Comparison of ENCODE assay signal across 13 cellular contexts in the genomic region with DNA sequence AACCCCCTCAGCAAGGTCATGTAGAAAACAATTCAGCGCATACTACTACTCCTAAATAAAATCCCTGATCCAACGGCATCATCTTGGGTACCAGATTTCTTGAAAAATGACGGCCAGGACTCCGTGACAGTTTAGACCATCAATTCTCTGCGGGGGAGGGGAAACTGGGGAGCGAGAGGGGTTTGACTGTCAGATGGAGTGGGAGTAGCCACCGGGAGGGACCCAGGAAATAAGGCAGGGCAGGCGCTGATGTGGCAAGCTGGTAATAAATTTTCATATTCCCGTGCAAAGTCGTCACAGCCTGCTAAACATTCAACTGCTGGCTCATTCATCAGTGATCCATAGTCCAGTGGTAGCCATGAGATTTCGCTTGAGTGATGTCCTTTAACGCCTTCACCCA. TPM values are rescaled to one million over a fixed set of nuclear protein-coding genes. Genes with fewer than 3 reads are reported as not detected.
DNase-seq lines count a peak whose midpoint lies in the region; ATAC-seq and TF ChIP-seq lines count a peak whose summit lies in the region.
"Had no signal": no experiment of that assay in that cellular context is flagged by ENCODE, and none has a peak within 500 bp of the region (broad histone marks: within the 10 kb centered on the region; RNA-seq: fewer than 3 reads in every experiment).

No MANE protein-coding gene starts in this region.

- peak; percentile 12 for ATAC-seq in GM23338
- peak; percentile 29 for ATAC-seq in sciatic nerve

- H3K27me3 Mint-ChIP-seq in GM23338 (ENCODE audit: insufficient read depth, low read depth, poor library complexity) = peaks cover 13% of the 10 kb centered on the region
- H3K27me3 Mint-ChIP-seq: activated naive CD8-positive, alpha-beta T cell treated with anti-CD3 and anti-CD28 coated beads, Interleukin-2, amount 10 ng/mL, durations not matched to agents 7 days and 5 days had no signal

- TF ChIP-seq CTCF in GM23338 (conservative IDR thresholded peaks at IDR 0.05; ENCODE audit: low read depth in 2 of 2) (no peak), WI38 (IDR thresholded peaks at IDR 0.05; ENCODE audit: low read depth, low read length) (no peak)

- H3K4me3 ChIP-seq in GM23338 (peak overlapping the region; percentile 54), WI38 (ENCODE audit: low read depth, low read length) (peak overlapping the region; percentile 33)
- H3K4me3 ChIP-seq: lower lobe of right lung, sigmoid colon had no signal

- peaks cover 7% of the 10 kb centered on the region; the same call in 1 of the 2 replicates for H3K4me1 ChIP-seq in GM23338 (ENCODE audit: insufficient read depth)
- H3K4me1 ChIP-seq: lower lobe of right lung had no signal

- no peak overlapping the region for H3K27ac ChIP-seq in GM23338 (ENCODE audit: low read depth)
- H3K27ac ChIP-seq: lower lobe of right lung, sigmoid colon had no signal

- DNase-seq in GM23338 (ENCODE audit: low spot score) (no peak), head of caudate nucleus (peak in 22 of 42 donors; percentile 2 to 51 (median 18)), sciatic nerve (ENCODE audit: low spot score) (no peak), NCI-H146 (lab: John Stamatoyannopoulos, UW) (no peak), T-helper 1 cell (no peak), T1000 (lab: John Stamatoyannopoulos, UW) (no peak)
- DNase-seq in activated CD4-positive, alpha-beta T cell treated with anti-CD3 and anti-CD28 coated beads for 4 hours = no peak
- DNase-seq: activated CD4-positive, alpha-beta T cell treated with anti-CD3 and anti-CD28 coated beads, Interleukin-2, amount 50 U/mL, for 48 hours; activated naive CD8-positive, alpha-beta T cell treated with anti-CD3 and anti-CD28 coated beads, Interleukin-2, amount 10 ng/mL, durations not matched to agents 7 days and 5 days; NCI-H2227 treated with DMSO at 0.1 percent for 48 hours had no signal

- no peak overlapping the region for H3K27ac Mint-ChIP-seq in GM23338
- H3K27ac Mint-ChIP-seq: activated naive CD8-positive, alpha-beta T cell treated with anti-CD3 and anti-CD28 coated beads, Interleukin-2, amount 10 ng/mL, durations not matched to agents 7 days and 5 days had no signal

- no peaks in the 10 kb centered on the region for H3K9me3 Mint-ChIP-seq in GM23338

- H4K20me1 ChIP-seq in GM23338 (replicated peaks; ENCODE audit: insufficient read depth) = no peaks in the 10 kb centered on the region

- H3K36me3 Mint-ChIP-seq in GM23338 (ENCODE audit: low read depth) = no peaks in the 10 kb centered on the region
- H3K36me3 Mint-ChIP-seq: activated naive CD8-positive, alpha-beta T cell treated with anti-CD3 and anti-CD28 coated beads, Interleukin-2, amount 10 ng/mL, durations not matched to agents 7 days and 5 days had no signal

- H3K4me1 Mint-ChIP-seq in GM23338 = peaks cover 9% of the 10 kb centered on the region; the same call in 2 of the 3 replicates
- H3K4me1 Mint-ChIP-seq: activated naive CD8-positive, alpha-beta T cell treated with anti-CD3 and anti-CD28 coated beads, Interleukin-2, amount 10 ng/mL, durations not matched to agents 7 days and 5 days had no signal

- peak overlapping the region; percentile 76 for H3K4me3 Mint-ChIP-seq in GM23338
- H3K4me3 Mint-ChIP-seq: activated naive CD8-positive, alpha-beta T cell treated with anti-CD3 and anti-CD28 coated beads, Interleukin-2, amount 10 ng/mL, durations not matched to agents 7 days and 5 days had no signal

- no peaks in the 10 kb centered on the region for H3K9me2 ChIP-seq in GM23338 (ENCODE audit: insufficient read depth)

- H3K4me2 ChIP-seq in GM23338 = peak overlapping the region; percentile 78

- peak overlapping the region; percentile 82 for H2AFZ ChIP-seq in GM23338

- H3F3A ChIP-seq in GM23338 (replicated peaks; ENCODE audit: low read depth) = no peaks in the 10 kb centered on the region

- intact Hi-C loops in head of caudate nucleus (cut with DNase I) = no loop called here
- intact Hi-C loops in sciatic nerve (cut with DNase I) = no loop called here

- no peaks in the 10 kb centered on the region for H3K79me2 ChIP-seq in GM23338 (replicated peaks; ENCODE audit: insufficient read depth)

- no peaks in the 10 kb centered on the region for H3K36me3 ChIP-seq in GM23338 (ENCODE audit: insufficient read depth)
- H3K36me3 ChIP-seq: lower lobe of right lung, sigmoid colon had no signal

- H3K27me3 ChIP-seq in GM23338 (ENCODE audit: insufficient read depth) = peaks cover 31% of the 10 kb centered on the region

TF ChIP-seq in GM23338, 12 proteins besides CTCF, POLR2A, EP300 and RAD21 (continues in another document):
- no peak for TF ChIP-seq NANOG (IDR thresholded peaks at IDR 0.05; ENCODE audit: borderline replicate concordance)
- no peak for TF ChIP-seq POLR2AphosphoS5 (IDR thresholded peaks at IDR 0.05; ENCODE audit: low read depth)
- no peak for TF ChIP-seq EZH2 (IDR thresholded peaks at IDR 0.05; ENCODE audit: low read depth, unreplicated experiment)
- TF ChIP-seq CREB1 (CRISPR knock-in tag; IDR thresholded peaks at IDR 0.05; ENCODE audit: low read depth) = no peak
- TF ChIP-seq REST (IDR thresholded peaks at IDR 0.05; ENCODE audit: unreplicated experiment) = no peak

RNA-seq across cellular contexts. Expression of gene CDH18, which starts 0.4 kb away (rescaled TPM):
- 0.66 and 1.3 TPM in 2 replicates for total RNA-seq in GM23338 (2014; rRNA removed; shearing (Covaris generic))
- 0.50 TPM in 1 of 2 replicates, not detected in the other for polyA plus RNA-seq in GM23338 (2016; fragmentation: Nextera tagmentation; extraction: Ambion mirVana)
- 0.71 TPM for total RNA-seq in sciatic nerve
- total RNA-seq: activated naive CD8-positive, alpha-beta T cell treated with anti-CD3 and anti-CD28 coated beads, Interleukin-2, amount 10 ng/mL, durations not matched to agents 7 days and 5 days; lower lobe of right lung; sigmoid colon had no signal
- polyA plus RNA-seq: sigmoid colon had no signal

Comparison
In these comparisons a context has a peak if more than half of its experiments do, and no peak if none do; other contexts are left out.
1. DNase-seq: peak in head of caudate nucleus (22 of 42); none in GM23338 (single experiment), sciatic nerve (single experiment), NCI-H146 (single experiment), T-helper 1 cell (0 of 5), activated CD4-positive, alpha-beta T cell treated with anti-CD3 and anti-CD28 coated beads for 4 hours (0 of 2) and T1000 (single experiment).